In genomic region chr11:4060182-4060923, GRCh38 we compare ENCODE assay signal across 1 cellular context.
A peak's percentile ranks its signal among the peaks of the same experiment; 100 is the strongest.
TF ChIP-seq lines count a peak whose summit lies in the region.

No MANE protein-coding gene starts in this region.

TF ChIP-seq in HepG2, 621 proteins besides CTCF, POLR2A, EP300 and RAD21 (continued from another document and continues in another):
- TF ChIP-seq, protein P1, sequence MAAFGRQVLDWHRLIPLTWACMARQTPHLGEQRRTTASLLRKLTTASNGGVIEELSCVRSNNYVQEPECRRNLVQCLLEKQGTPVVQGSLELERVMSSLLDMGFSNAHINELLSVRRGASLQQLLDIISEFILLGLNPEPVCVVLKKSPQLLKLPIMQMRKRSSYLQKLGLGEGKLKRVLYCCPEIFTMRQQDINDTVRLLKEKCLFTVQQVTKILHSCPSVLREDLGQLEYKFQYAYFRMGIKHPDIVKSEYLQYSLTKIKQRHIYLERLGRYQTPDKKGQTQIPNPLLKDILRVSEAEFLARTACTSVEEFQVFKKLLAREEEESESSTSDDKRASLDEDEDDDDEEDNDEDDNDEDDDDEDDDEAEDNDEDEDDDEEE (CRISPR knock-in tag; IDR thresholded peaks at IDR 0.05): no peak
- TF ChIP-seq ERF (CRISPR knock-in tag; IDR thresholded peaks at IDR 0.05): no peak
- no peak for TF ChIP-seq ZNF816 (CRISPR knock-in tag; IDR thresholded peaks at IDR 0.05; ENCODE audit: borderline replicate concordance)
- no peak for TF ChIP-seq ZBTB10 (CRISPR knock-in tag; IDR thresholded peaks at IDR 0.05; ENCODE audit: borderline replicate concordance)
- TF ChIP-seq, protein P2, sequence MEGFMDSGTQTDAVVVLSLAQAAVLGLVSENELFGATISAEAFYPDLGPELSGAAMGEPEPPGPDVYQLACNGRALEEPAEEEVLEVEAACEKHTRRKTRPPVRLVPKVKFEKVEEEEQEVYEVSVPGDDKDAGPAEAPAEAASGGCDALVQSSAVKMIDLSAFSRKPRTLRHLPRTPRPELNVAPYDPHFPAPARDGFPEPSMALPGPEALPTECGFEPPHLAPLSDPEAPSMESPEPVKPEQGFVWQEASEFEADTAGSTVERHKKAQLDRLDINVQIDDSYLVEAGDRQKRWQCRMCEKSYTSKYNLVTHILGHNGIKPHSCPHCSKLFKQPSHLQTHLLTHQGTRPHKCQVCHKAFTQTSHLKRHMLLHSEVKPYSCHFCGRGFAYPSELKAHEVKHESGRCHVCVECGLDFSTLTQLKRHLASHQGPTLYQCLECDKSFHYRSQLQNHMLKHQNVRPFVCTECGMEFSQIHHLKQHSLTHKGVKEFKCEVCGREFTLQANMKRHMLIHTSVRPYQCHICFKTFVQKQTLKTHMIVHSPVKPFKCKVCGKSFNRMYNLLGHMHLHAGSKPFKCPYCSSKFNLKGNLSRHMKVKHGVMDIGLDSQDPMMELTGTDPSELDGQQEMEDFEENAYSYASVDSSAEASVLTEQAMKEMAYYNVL (CRISPR knock-in tag; IDR thresholded peaks at IDR 0.05; ENCODE audit: borderline replicate concordance): no peak
- no peak for TF ChIP-seq CSRNP2 (CRISPR knock-in tag; conservative IDR thresholded peaks at IDR 0.05; ENCODE audit: low read depth)
- TF ChIP-seq, protein P3, sequence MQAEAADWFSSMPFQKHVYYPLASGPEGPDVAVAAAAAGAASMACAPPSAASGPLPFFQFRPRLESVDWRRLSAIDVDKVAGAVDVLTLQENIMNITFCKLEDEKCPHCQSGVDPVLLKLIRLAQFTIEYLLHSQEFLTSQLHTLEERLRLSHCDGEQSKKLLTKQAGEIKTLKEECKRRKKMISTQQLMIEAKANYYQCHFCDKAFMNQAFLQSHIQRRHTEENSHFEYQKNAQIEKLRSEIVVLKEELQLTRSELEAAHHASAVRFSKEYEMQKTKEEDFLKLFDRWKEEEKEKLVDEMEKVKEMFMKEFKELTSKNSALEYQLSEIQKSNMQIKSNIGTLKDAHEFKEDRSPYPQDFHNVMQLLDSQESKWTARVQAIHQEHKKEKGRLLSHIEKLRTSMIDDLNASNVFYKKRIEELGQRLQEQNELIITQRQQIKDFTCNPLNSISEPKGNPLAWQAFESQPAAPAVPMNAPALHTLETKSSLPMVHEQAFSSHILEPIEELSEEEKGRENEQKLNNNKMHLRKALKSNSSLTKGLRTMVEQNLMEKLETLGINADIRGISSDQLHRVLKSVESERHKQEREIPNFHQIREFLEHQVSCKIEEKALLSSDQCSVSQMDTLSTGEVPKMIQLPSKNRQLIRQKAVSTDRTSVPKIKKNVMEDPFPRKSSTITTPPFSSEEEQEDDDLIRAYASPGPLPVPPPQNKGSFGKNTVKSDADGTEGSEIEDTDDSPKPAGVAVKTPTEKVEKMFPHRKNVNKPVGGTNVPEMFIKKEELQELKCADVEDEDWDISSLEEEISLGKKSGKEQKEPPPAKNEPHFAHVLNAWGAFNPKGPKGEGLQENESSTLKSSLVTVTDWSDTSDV (CRISPR knock-in tag; IDR thresholded peaks at IDR 0.05): no peak
- TF ChIP-seq ZNF709 (CRISPR knock-in tag; IDR thresholded peaks at IDR 0.05): no peak
- TF ChIP-seq, protein P4, sequence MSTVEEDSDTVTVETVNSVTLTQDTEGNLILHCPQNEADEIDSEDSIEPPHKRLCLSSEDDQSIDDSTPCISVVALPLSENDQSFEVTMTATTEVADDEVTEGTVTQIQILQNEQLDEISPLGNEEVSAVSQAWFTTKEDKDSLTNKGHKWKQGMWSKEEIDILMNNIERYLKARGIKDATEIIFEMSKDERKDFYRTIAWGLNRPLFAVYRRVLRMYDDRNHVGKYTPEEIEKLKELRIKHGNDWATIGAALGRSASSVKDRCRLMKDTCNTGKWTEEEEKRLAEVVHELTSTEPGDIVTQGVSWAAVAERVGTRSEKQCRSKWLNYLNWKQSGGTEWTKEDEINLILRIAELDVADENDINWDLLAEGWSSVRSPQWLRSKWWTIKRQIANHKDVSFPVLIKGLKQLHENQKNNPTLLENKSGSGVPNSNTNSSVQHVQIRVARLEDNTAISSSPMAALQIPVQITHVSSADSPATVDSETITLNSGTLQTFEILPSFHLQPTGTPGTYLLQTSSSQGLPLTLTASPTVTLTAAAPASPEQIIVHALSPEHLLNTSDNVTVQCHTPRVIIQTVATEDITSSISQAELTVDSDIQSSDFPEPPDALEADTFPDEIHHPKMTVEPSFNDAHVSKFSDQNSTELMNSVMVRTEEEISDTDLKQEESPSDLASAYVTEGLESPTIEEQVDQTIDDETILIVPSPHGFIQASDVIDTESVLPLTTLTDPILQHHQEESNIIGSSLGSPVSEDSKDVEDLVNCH (CRISPR knock-in tag; IDR thresholded peaks at IDR 0.05): no peak
- TF ChIP-seq ZBTB46 (CRISPR knock-in tag; IDR thresholded peaks at IDR 0.05; ENCODE audit: borderline replicate concordance): no peak
- TF ChIP-seq, protein P5, sequence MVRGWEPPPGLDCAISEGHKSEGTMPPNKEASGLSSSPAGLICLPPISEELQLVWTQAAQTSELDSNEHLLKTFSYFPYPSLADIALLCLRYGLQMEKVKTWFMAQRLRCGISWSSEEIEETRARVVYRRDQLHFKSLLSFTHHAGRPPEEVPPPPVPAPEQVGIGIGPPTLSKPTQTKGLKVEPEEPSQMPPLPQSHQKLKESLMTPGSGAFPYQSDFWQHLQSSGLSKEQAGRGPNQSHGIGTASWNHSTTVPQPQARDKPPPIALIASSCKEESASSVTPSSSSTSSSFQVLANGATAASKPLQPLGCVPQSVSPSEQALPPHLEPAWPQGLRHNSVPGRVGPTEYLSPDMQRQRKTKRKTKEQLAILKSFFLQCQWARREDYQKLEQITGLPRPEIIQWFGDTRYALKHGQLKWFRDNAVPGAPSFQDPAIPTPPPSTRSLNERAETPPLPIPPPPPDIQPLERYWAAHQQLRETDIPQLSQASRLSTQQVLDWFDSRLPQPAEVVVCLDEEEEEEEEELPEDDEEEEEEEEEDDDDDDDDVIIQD (CRISPR knock-in tag; IDR thresholded peaks at IDR 0.05; ENCODE audit: low read depth): peak; percentile 78; the same call in 1 of the 2 replicates
- no peak for TF ChIP-seq ZNF296 (CRISPR knock-in tag; conservative IDR thresholded peaks at IDR 0.05)
- TF ChIP-seq, protein P6, sequence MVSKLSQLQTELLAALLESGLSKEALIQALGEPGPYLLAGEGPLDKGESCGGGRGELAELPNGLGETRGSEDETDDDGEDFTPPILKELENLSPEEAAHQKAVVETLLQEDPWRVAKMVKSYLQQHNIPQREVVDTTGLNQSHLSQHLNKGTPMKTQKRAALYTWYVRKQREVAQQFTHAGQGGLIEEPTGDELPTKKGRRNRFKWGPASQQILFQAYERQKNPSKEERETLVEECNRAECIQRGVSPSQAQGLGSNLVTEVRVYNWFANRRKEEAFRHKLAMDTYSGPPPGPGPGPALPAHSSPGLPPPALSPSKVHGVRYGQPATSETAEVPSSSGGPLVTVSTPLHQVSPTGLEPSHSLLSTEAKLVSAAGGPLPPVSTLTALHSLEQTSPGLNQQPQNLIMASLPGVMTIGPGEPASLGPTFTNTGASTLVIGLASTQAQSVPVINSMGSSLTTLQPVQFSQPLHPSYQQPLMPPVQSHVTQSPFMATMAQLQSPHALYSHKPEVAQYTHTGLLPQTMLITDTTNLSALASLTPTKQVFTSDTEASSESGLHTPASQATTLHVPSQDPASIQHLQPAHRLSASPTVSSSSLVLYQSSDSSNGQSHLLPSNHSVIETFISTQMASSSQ (IDR thresholded peaks at IDR 0.05; ENCODE audit: low read depth): no peak
- TF ChIP-seq, protein P6 (CRISPR knock-in tag; IDR thresholded peaks at IDR 0.05; ENCODE audit: borderline replicate concordance): peak; percentile 30; the same call in 1 of the 2 replicates
- no peak for TF ChIP-seq ELF1 (CRISPR knock-in tag; IDR thresholded peaks at IDR 0.05)
- TF ChIP-seq SAP130 (CRISPR knock-in tag; IDR thresholded peaks at IDR 0.05; ENCODE audit: low read depth): peak; percentile 62
- no peak for TF ChIP-seq RELA (CRISPR knock-in tag; IDR thresholded peaks at IDR 0.05)
- TF ChIP-seq SOX5 (CRISPR knock-in tag; IDR thresholded peaks at IDR 0.05; ENCODE audit: borderline replicate concordance): peak; percentile 66; the same call in 1 of the 2 replicates
- peak; percentile 89 for TF ChIP-seq CEBPG (CRISPR knock-in tag; IDR thresholded peaks at IDR 0.05)
- TF ChIP-seq RARA (CRISPR knock-in tag; IDR thresholded peaks at IDR 0.05): peak; percentile 81
- TF ChIP-seq HOXA5 (CRISPR knock-in tag; IDR thresholded peaks at IDR 0.05): no peak
- TF ChIP-seq ZXDC (CRISPR knock-in tag; IDR thresholded peaks at IDR 0.05): no peak
- TF ChIP-seq, protein P7, sequence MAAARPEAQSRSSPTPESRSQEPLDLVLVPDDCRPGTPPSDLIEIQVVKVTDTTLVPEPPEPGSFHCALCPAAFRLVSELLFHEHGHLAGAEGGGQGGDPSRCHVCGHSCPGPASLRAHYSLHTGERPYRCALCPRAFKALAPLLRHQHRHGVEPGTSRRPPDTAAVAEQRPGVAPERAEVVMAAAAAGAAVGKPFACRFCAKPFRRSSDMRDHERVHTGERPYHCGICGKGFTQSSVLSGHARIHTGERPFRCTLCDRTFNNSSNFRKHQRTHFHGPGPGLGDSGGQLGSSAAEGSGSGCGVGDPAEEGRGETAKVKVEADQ (CRISPR knock-in tag; IDR thresholded peaks at IDR 0.05; ENCODE audit: borderline replicate concordance): no peak
